ENCODE assay signal across 7 cellular contexts in the genomic region with DNA sequence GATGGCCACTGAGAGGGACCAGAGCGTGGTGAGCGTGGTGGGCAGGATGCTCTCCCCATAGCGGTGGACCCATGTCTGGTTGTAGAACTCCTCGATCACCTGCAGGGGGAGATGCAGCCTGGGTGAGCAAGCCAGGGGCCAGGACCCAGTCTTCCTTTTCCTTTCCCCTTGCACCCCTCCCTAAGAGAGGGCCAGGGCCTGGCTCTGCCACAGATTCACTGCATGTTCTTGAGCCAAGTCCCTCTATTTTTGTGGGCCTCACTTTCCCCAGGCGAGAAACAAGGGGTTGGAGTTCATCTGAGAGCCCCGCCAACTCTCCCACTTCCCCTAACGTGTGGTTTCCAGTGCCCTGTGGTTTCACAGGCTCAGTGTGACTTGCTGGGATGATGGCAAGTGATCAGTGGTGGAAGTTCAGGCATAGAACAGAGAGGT. TPM values are rescaled to one million over a fixed set of nuclear protein-coding genes. Genes with fewer than 3 reads are reported as not detected.
DNase-seq lines count a peak whose midpoint lies in the region; ATAC-seq and TF ChIP-seq lines count a peak whose summit lies in the region.

No MANE protein-coding gene starts in this region.

- TF ChIP-seq CTCF in MCF 10A (IDR thresholded peaks at IDR 0.05; ENCODE audit: unreplicated experiment) (peak; percentile 66), testis (IDR thresholded peaks at IDR 0.05) (peak in 2 of 3 experiments; percentile 24 to 28)

- BruUV-seq in MCF 10A (replicated peaks; lab: Mats Ljungman, UMichigan): no TSS peak

- H3K4me1 ChIP-seq in testis: peaks cover 3% of the 10 kb centered on the region

- no peak for TF ChIP-seq POLR2A in testis (IDR thresholded peaks at IDR 0.05)

- DNase-seq in ELF-1 (ENCODE audit: low read depth, low spot score) (peak; percentile 67), HuH-7 (ENCODE audit: low spot score) (peak; percentile 89), T-helper 17 cell (peak; percentile 31 to 33 (median 32)), MCF 10A (ENCODE audit: unreplicated experiment) (peak; percentile 62), left colon (peak in 1 of 2 donors; percentile 30), testis (no peak), cerebellar nuclear complex (lab: John Stamatoyannopoulos, UW) (no peak)

- peaks cover 54% of the 10 kb centered on the region for H3K4me1 Mint-ChIP-seq in T-helper 17 cell
- H3K4me1 Mint-ChIP-seq in MCF 10A (ENCODE audit: insufficient read depth, unreplicated experiment): peaks cover 33% of the 10 kb centered on the region

- H3K27ac ChIP-seq in testis: no peak overlapping the region

- ATAC-seq in T-helper 17 cell: peak; percentile 51
- peak; percentile 46 for ATAC-seq in left colon

- no peak overlapping the region for H3K4me3 ChIP-seq in testis

- no peaks in the 10 kb centered on the region for H3K27me3 Mint-ChIP-seq in T-helper 17 cell
- no peaks in the 10 kb centered on the region for H3K27me3 Mint-ChIP-seq in MCF 10A (ENCODE audit: insufficient read depth, unreplicated experiment)

- POLR2A ChIA-PET in MCF 10A (lab: Yijun Ruan, JAX): no interaction called here

- CTCF ChIA-PET in MCF 10A (lab: Yijun Ruan, JAX): interaction anchor here (1.1 to 1.2 kb wide), 3 partner anchors 18 to 133 kb away, joined by 3 to 6 read pairs (median 6); no protein-coding TSS in a partner anchor

- H3K4me3 Mint-ChIP-seq in T-helper 17 cell (peak overlapping the region; percentile 88), MCF 10A (ENCODE audit: unreplicated experiment) (no peak overlapping the region)

- WGBS in testis, 2 donors: 80 to 83% methylated on average over 7 of the region's 7 CpGs

- no peaks in the 10 kb centered on the region for H3K27me3 ChIP-seq in testis

- intact Hi-C loops in MCF 10A (cut with micrococcal nuclease): loop anchor here (1.0 kb wide), 1 partner anchor 142 kb away; no protein-coding TSS in a partner anchor
- intact Hi-C loops in left colon (cut with DNase I, micrococcal nuclease): no loop called here
- intact Hi-C loops in testis (cut with DNase I; ENCODE audit: low total_unique reads): no loop called here

- H3K9me3 ChIP-seq in T-helper 17 cell (ENCODE audit: control insufficient read depth, low read length, poor library complexity, severe bottlenecking) (no peaks in the 10 kb centered on the region), testis (no peaks in the 10 kb centered on the region)

- H3K9me3 Mint-ChIP-seq in MCF 10A (ENCODE audit: unreplicated experiment): no peaks in the 10 kb centered on the region

- H3K36me3 Mint-ChIP-seq in T-helper 17 cell (ENCODE audit: low read depth) (peaks cover 10% of the 10 kb centered on the region), MCF 10A (ENCODE audit: insufficient read depth, unreplicated experiment) (peaks cover 51% of the 10 kb centered on the region)

- no peaks in the 10 kb centered on the region for H3K36me3 ChIP-seq in testis (ENCODE audit: low read depth, missing control alignments)

- H3K27ac Mint-ChIP-seq in T-helper 17 cell (peak overlapping the region; percentile 95), MCF 10A (ENCODE audit: low read depth, unreplicated experiment) (no peak overlapping the region)

RNA-seq across cellular contexts. Expression of a gene that starts 27.5 kb away (rescaled TPM):
- total RNA-seq in T-helper 17 cell (10 to 100 TPM; 63.7 to 79.0 TPM), MCF 10A (2022) (87.5 and 95.0 TPM in 2 replicates), left colon (10 to 100 TPM; 59.0 to 82.7 TPM), testis (10 to 100 TPM; 36.9 to 38.3 TPM)
- polyA plus RNA-seq in testis (ENCODE audit: insufficient read depth, low read depth, low replicate concordance): 19.4 TPM

Comparison
In these comparisons a context has a peak if more than half of its experiments do, and no peak if none do; other contexts are left out.
1. DNase-seq: peak in ELF-1 (single experiment), HuH-7 (single experiment), T-helper 17 cell (3 of 3) and MCF 10A (single experiment); none in testis (single experiment) and cerebellar nuclear complex (0 of 2).